In genomic region chr2:18993756-18994155, GRCh38 we compare ENCODE assay signal across 21 cellular contexts.
"Had no signal": no experiment of that assay in that cellular context is flagged by ENCODE, and none has a peak within 500 bp of the region (broad histone marks: within the 10 kb centered on the region; RNA-seq: fewer than 3 reads in every experiment).

No MANE protein-coding gene starts in this region.

- H3K27ac Mint-ChIP-seq: activated CD4-positive, alpha-beta T cell treated with anti-CD3 and anti-CD28 coated beads, Interleukin-2, amount 10 ng/mL, durations not matched to agents 24 days and 14 days; activated CD8-positive, alpha-beta T cell treated with anti-CD3 and anti-CD28 coated beads, Interleukin-2, amount 10 ng/mL, durations not matched to agents 7 days and 5 days; activated naive CD4-positive, alpha-beta T cell treated with anti-CD3 and anti-CD28 coated beads, Interleukin-2, amount 50 U/mL, for 72 hours; activated T-cell treated with anti-CD3 and anti-CD28 coated beads, Interleukin-2, amount 50 U/mL, for 72 hours; naive thymus-derived CD8-positive, alpha-beta T cell; stimulated activated naive CD8-positive, alpha-beta T cell treated with anti-CD3 and anti-CD28 coated beads, Interleukin-15, amount 100 ng/mL, for 72 hours had no signal

- H3K27me3 ChIP-seq: neutrophil, right atrium auricular region, testis had no signal

- H3K36me3 Mint-ChIP-seq: activated naive CD4-positive, alpha-beta T cell treated with anti-CD3 and anti-CD28 coated beads, Interleukin-2, amount 50 U/mL, for 72 hours; naive thymus-derived CD8-positive, alpha-beta T cell had no signal

- H3K9me3 Mint-ChIP-seq: activated CD4-positive, alpha-beta T cell treated with anti-CD3 and anti-CD28 coated beads, Interleukin-2, amount 10 ng/mL, durations not matched to agents 24 days and 14 days; activated naive CD4-positive, alpha-beta T cell treated with anti-CD3 and anti-CD28 coated beads, Interleukin-2, amount 50 U/mL, for 72 hours; activated T-cell treated with anti-CD3 and anti-CD28 coated beads, Interleukin-2, amount 50 U/mL, for 72 hours; naive thymus-derived CD8-positive, alpha-beta T cell; stimulated activated naive CD8-positive, alpha-beta T cell treated with anti-CD3 and anti-CD28 coated beads, Interleukin-15, amount 100 ng/mL, for 72 hours had no signal

- H3K9me3 ChIP-seq: left ventricle myocardium inferior, neutrophil, right atrium auricular region, testis had no signal

- H3K4me3 Mint-ChIP-seq: activated CD4-positive, alpha-beta T cell treated with anti-CD3 and anti-CD28 coated beads, Interleukin-2, amount 10 ng/mL, durations not matched to agents 24 days and 14 days; activated CD8-positive, alpha-beta T cell treated with anti-CD3 and anti-CD28 coated beads, Interleukin-2, amount 10 ng/mL, durations not matched to agents 7 days and 5 days; activated T-cell treated with anti-CD3 and anti-CD28 coated beads, Interleukin-2, amount 50 U/mL, for 72 hours; naive thymus-derived CD8-positive, alpha-beta T cell; stimulated activated naive CD8-positive, alpha-beta T cell treated with anti-CD3 and anti-CD28 coated beads, Interleukin-15, amount 100 ng/mL, for 72 hours had no signal

- H3K4me1 Mint-ChIP-seq: activated CD4-positive, alpha-beta T cell treated with anti-CD3 and anti-CD28 coated beads, Interleukin-2, amount 10 ng/mL, durations not matched to agents 24 days and 14 days; naive thymus-derived CD8-positive, alpha-beta T cell; stimulated activated naive CD8-positive, alpha-beta T cell treated with anti-CD3 and anti-CD28 coated beads, Interleukin-15, amount 100 ng/mL, for 72 hours had no signal

- H3K27me3 Mint-ChIP-seq: activated CD4-positive, alpha-beta T cell treated with anti-CD3 and anti-CD28 coated beads, Interleukin-2, amount 10 ng/mL, durations not matched to agents 24 days and 14 days; naive thymus-derived CD8-positive, alpha-beta T cell; stimulated activated naive CD8-positive, alpha-beta T cell treated with anti-CD3 and anti-CD28 coated beads, Interleukin-15, amount 100 ng/mL, for 72 hours had no signal

- H3K36me3 ChIP-seq: left ventricle myocardium inferior, neutrophil, right atrium auricular region had no signal

- DNase-seq: activated CD4-positive, alpha-beta T cell treated with anti-CD3 and anti-CD28 coated beads, Interleukin-2, amount 10 ng/mL, durations not matched to agents 24 days and 14 days; activated CD4-positive, CD25-positive, alpha-beta regulatory T cell; activated CD8-positive, alpha-beta memory T cell treated with anti-CD3 and anti-CD28 coated beads, Interleukin-2, amount 50 U/mL, for 48 hours; activated CD8-positive, alpha-beta T cell treated with anti-CD3 and anti-CD28 coated beads, Interleukin-2, amount 10 ng/mL, durations not matched to agents 7 days and 5 days; activated gamma-delta T cell; activated T-cell treated with anti-CD3 and anti-CD28 coated beads, Interleukin-2, amount 50 U/mL, for 72 hours; amniotic stem cell; cortex of kidney; effector memory CD4-positive, alpha-beta T cell; glutamatergic neuron; hypothalamus; left ventricle myocardium inferior; naive thymus-derived CD8-positive, alpha-beta T cell; posterior cingulate gyrus; stimulated activated naive CD8-positive, alpha-beta T cell treated with anti-CD3 and anti-CD28 coated beads, Interleukin-15, amount 100 ng/mL, for 72 hours; T-helper 2 cell; testis had no signal

- H3K27ac ChIP-seq: epithelial cell of prostate, left ventricle myocardium inferior, neutrophil, right atrium auricular region, testis had no signal

- H3K4me3 ChIP-seq: left ventricle myocardium inferior, right atrium auricular region, testis had no signal
